ENCODE assay signal across 38 cellular contexts in the genomic region with DNA sequence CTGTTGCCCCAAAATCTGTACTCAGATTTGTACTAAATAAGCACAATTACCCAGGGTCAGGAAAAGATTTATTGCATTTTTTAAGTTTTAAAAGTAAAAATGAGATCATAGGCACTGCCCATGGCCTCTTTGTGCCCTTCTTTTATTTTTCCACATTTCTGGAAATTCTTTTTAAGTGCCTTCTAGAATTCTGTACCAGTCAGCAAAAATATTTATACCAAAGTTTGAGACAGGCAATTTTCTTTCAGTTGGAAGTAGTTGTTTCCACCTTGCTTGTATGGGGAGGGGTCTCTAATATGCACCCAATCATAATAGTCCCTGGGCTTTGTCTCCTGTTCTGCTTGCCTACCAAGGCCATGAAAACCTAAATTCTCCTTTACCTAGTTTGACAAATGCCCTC.
"Had no signal": no experiment of that assay in that cellular context is flagged by ENCODE, and none has a peak within 500 bp of the region (broad histone marks: within the 10 kb centered on the region; RNA-seq: fewer than 3 reads in every experiment).

No MANE protein-coding gene starts in this region.

- H3K27me3 ChIP-seq: ascending aorta, cardiac muscle cell had no signal

- H3K27ac Mint-ChIP-seq: activated B cell treated with CpG ODN at 0.5 μM for 24 hours; activated CD4-positive, alpha-beta memory T cell treated with anti-CD3 and anti-CD28 coated beads for 36 hours; activated CD4-positive, alpha-beta T cell treated with anti-CD3 and anti-CD28 coated beads, Interleukin-2, amount 10 ng/mL, durations not matched to agents 24 days and 14 days; activated CD8-positive, alpha-beta T cell treated with anti-CD3 and anti-CD28 coated beads for 36 hours; activated naive CD4-positive, alpha-beta T cell treated with anti-CD3 and anti-CD28 coated beads for 36 hours; activated naive CD4-positive, alpha-beta T cell treated with anti-CD3 and anti-CD28 coated beads, Interleukin-2, amount 50 U/mL, for 72 hours; activated naive CD8-positive, alpha-beta T cell treated with anti-CD3 and anti-CD28 coated beads for 36 hours; activated T-cell treated with anti-CD3 and anti-CD28 coated beads, Interleukin-2, amount 50 U/mL, for 72 hours; activated T-helper 1 cell treated with anti-CD3 and anti-CD28 coated beads, Interleukin-12 subunit alpha, Interleukin-12 subunit beta, Interleukin-2, Interleukin-4 antibody, amounts not matched to agents 30 ng/mL and 10 ng/mL and 1 ng/mL, durations not matched to agents 14 hours and 24 hours and 36 hours; activated T-helper 17 cell treated with anti-CD3 and anti-CD28 coated beads, Interleukin-2, amount 50 U/mL, for 72 hours; brain; T-helper 1 cell treated with Interleukin-12 subunit alpha and Interleukin-12 subunit beta and Interleukin-4 antibody, amounts not matched to agents 30 μg/mL and 1 μg/mL, for 36 hours; T-helper 2 cell treated with Interferon-gamma antibody and Interleukin-4, amounts not matched to agents 5 μg/mL and 100 μg/mL, for 36 hours had no signal

- H3K36me3 ChIP-seq: ascending aorta, cardiac muscle cell had no signal

- H3K4me3 Mint-ChIP-seq: activated B cell treated with CpG ODN at 0.5 μM for 24 hours; activated CD4-positive, alpha-beta memory T cell treated with anti-CD3 and anti-CD28 coated beads for 36 hours; activated CD4-positive, alpha-beta T cell treated with anti-CD3 and anti-CD28 coated beads, Interleukin-2, amount 10 ng/mL, durations not matched to agents 24 days and 14 days; activated CD8-positive, alpha-beta T cell treated with anti-CD3 and anti-CD28 coated beads for 36 hours; activated naive CD4-positive, alpha-beta T cell treated with anti-CD3 and anti-CD28 coated beads for 36 hours; activated naive CD8-positive, alpha-beta T cell treated with anti-CD3 and anti-CD28 coated beads for 36 hours; activated T-cell treated with anti-CD3 and anti-CD28 coated beads, Interleukin-2, amount 50 U/mL, for 4 hours; activated T-cell treated with anti-CD3 and anti-CD28 coated beads, Interleukin-2, amount 50 U/mL, for 72 hours; activated T-helper 1 cell treated with anti-CD3 and anti-CD28 coated beads, Interleukin-12 subunit alpha, Interleukin-12 subunit beta, Interleukin-2, Interleukin-4 antibody, amounts not matched to agents 30 ng/mL and 10 ng/mL and 1 ng/mL, durations not matched to agents 14 hours and 24 hours and 36 hours; activated T-helper 17 cell treated with anti-CD3 and anti-CD28 coated beads, Interleukin-2, amount 50 U/mL, for 72 hours; brain; central memory CD8-positive, alpha-beta T cell; T-helper 1 cell treated with Interleukin-12 subunit alpha and Interleukin-12 subunit beta and Interleukin-4 antibody, amounts not matched to agents 30 μg/mL and 1 μg/mL, for 36 hours; T-helper 2 cell treated with Interferon-gamma antibody and Interleukin-4, amounts not matched to agents 5 μg/mL and 100 μg/mL, for 36 hours had no signal

- H3K4me1 Mint-ChIP-seq: activated T-helper 17 cell treated with anti-CD3 and anti-CD28 coated beads, Interleukin-2, amount 50 U/mL, for 72 hours had no signal

- H3K4me3 ChIP-seq: ascending aorta, cardiac muscle cell had no signal

- FAIRE-seq: bronchial epithelial cell, TTC549 had no signal

- H3K9me3 Mint-ChIP-seq: activated B cell treated with CpG ODN at 0.5 μM for 24 hours; activated CD4-positive, alpha-beta memory T cell treated with anti-CD3 and anti-CD28 coated beads for 36 hours; activated CD4-positive, alpha-beta T cell treated with anti-CD3 and anti-CD28 coated beads, Interleukin-2, amount 10 ng/mL, durations not matched to agents 24 days and 14 days; activated CD8-positive, alpha-beta T cell treated with anti-CD3 and anti-CD28 coated beads for 36 hours; activated naive CD4-positive, alpha-beta T cell treated with anti-CD3 and anti-CD28 coated beads for 36 hours; activated naive CD4-positive, alpha-beta T cell treated with anti-CD3 and anti-CD28 coated beads, Interleukin-2, amount 50 U/mL, for 72 hours; activated naive CD8-positive, alpha-beta T cell treated with anti-CD3 and anti-CD28 coated beads for 36 hours; activated T-cell treated with anti-CD3 and anti-CD28 coated beads, Interleukin-2, amount 50 U/mL, for 4 hours; activated T-cell treated with anti-CD3 and anti-CD28 coated beads, Interleukin-2, amount 50 U/mL, for 72 hours; activated T-helper 1 cell treated with anti-CD3 and anti-CD28 coated beads, Interleukin-12 subunit alpha, Interleukin-12 subunit beta, Interleukin-2, Interleukin-4 antibody, amounts not matched to agents 30 ng/mL and 10 ng/mL and 1 ng/mL, durations not matched to agents 14 hours and 24 hours and 36 hours; activated T-helper 17 cell treated with anti-CD3 and anti-CD28 coated beads, Interleukin-2, amount 50 U/mL, for 72 hours; brain; central memory CD8-positive, alpha-beta T cell; T-helper 1 cell treated with Interleukin-12 subunit alpha and Interleukin-12 subunit beta and Interleukin-4 antibody, amounts not matched to agents 30 μg/mL and 1 μg/mL, for 36 hours; T-helper 2 cell treated with Interferon-gamma antibody and Interleukin-4, amounts not matched to agents 5 μg/mL and 100 μg/mL, for 36 hours had no signal

- ATAC-seq: activated CD8-positive, alpha-beta T cell treated with anti-CD3 and anti-CD28 coated beads for 36 hours; activated naive CD4-positive, alpha-beta T cell treated with anti-CD3 and anti-CD28 coated beads, Interleukin-2, amount 50 U/mL, for 72 hours; activated T-cell treated with anti-CD3 and anti-CD28 coated beads, Interleukin-2, amount 50 U/mL, for 4 hours; activated T-cell treated with anti-CD3 and anti-CD28 coated beads, Interleukin-2, amount 50 U/mL, for 72 hours; activated T-helper 17 cell treated with anti-CD3 and anti-CD28 coated beads, Interleukin-2, amount 50 U/mL, for 72 hours had no signal

- H3K27ac ChIP-seq: ascending aorta, cardiac muscle cell, VCaP had no signal

- DNase-seq: activated B cell treated with CpG ODN at 0.5 μM for 24 hours; activated CD4-positive, alpha-beta memory T cell treated with anti-CD3 and anti-CD28 coated beads for 36 hours; activated CD4-positive, alpha-beta T cell treated with anti-CD3 and anti-CD28 coated beads for 4 hours; activated CD4-positive, alpha-beta T cell treated with anti-CD3 and anti-CD28 coated beads, Interleukin-2, amount 10 ng/mL, durations not matched to agents 24 days and 14 days; activated CD4-positive, alpha-beta T cell treated with anti-CD3 and anti-CD28 coated beads, Interleukin-2, amount 50 U/mL, for 1 hour; activated CD4-positive, alpha-beta T cell treated with anti-CD3 and anti-CD28 coated beads, Interleukin-2, amount 50 U/mL, for 4 hours; activated CD4-positive, CD25-positive, alpha-beta regulatory T cell treated with anti-CD3 and anti-CD28 coated beads, Interleukin-2, amount 50 U/mL, for 72 hours; activated CD8-positive, alpha-beta memory T cell treated with anti-CD3 and anti-CD28 coated beads, Interleukin-2, amount 50 U/mL, for 4 hours; activated CD8-positive, alpha-beta T cell treated with anti-CD3 and anti-CD28 coated beads for 36 hours; activated effector memory CD4-positive, alpha-beta T cell treated with anti-CD3 and anti-CD28 coated beads, Interleukin-2, amount 50 U/mL, for 16 hours; activated gamma-delta T cell treated with Interleukin-2 at 50 U/mL for 16 hours; activated naive CD4-positive, alpha-beta T cell; activated naive CD4-positive, alpha-beta T cell treated with anti-CD3 and anti-CD28 coated beads for 36 hours; activated naive CD4-positive, alpha-beta T cell treated with anti-CD3 and anti-CD28 coated beads, Interleukin-2, amount 50 U/mL, for 16 hours; activated naive CD8-positive, alpha-beta T cell treated with anti-CD3 and anti-CD28 coated beads for 36 hours; activated T-cell treated with anti-CD3 and anti-CD28 coated beads for 4 hours; activated T-cell treated with anti-CD3 and anti-CD28 coated beads, Interleukin-2, amount 50 U/mL, for 1 hour; activated T-cell treated with anti-CD3 and anti-CD28 coated beads, Interleukin-2, amount 50 U/mL, for 4 hours; activated T-cell treated with anti-CD3 and anti-CD28 coated beads, Interleukin-2, amount 50 U/mL, for 72 hours; amygdala; anterior cingulate cortex; caudate nucleus; cerebellar nuclear complex; T-helper 1 cell; T-helper 2 cell; T-helper 9 cell had no signal

- H3K36me3 Mint-ChIP-seq: activated CD4-positive, alpha-beta memory T cell treated with anti-CD3 and anti-CD28 coated beads for 36 hours; activated naive CD8-positive, alpha-beta T cell treated with anti-CD3 and anti-CD28 coated beads for 36 hours; brain had no signal

- H3K4me1 ChIP-seq: ascending aorta had no signal

- H3K9me3 ChIP-seq: ascending aorta had no signal
